ENCODE assay signal across 24 cellular contexts in the genomic region with DNA sequence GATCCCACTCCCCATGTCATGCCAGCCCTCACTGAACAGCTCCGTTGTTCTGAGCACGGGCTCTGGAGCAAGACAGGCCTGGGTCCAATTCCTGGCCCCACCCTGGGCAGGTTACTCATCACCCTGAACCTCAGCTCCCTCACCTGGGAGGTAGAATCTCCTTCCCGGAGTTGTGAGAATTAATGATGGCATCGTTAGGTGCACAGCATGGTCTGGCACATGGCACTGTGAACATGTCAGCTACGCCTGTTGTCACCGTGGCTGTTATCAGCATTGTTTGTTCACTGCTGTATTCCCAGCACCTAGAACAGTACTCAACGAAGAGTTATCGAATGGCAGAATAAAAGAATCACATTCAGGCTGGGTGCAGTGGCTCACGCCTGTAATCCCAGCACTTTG. TPM values are rescaled to one million over a fixed set of nuclear protein-coding genes. Genes with fewer than 3 reads are reported as not detected.
A peak's percentile ranks its signal among the peaks of the same experiment; 100 is the strongest.
DNase-seq lines count a peak whose midpoint lies in the region; ATAC-seq and TF ChIP-seq lines count a peak whose summit lies in the region.
"Had no signal": no experiment of that assay in that cellular context is flagged by ENCODE, and none has a peak within 500 bp of the region (broad histone marks: within the 10 kb centered on the region; RNA-seq: fewer than 3 reads in every experiment).

No MANE protein-coding gene starts in this region.

- ATAC-seq in GM18520 (IDR thresholded peaks at IDR 0.05; ENCODE audit: unreplicated experiment) (no peak), upper lobe of left lung (ENCODE audit: low FRiP score in 2 of 2) (no peak)
- ATAC-seq: effector memory CD8-positive, alpha-beta T cell; HepG2; natural killer cell; Panc1; stimulated activated naive B cell treated with anti-CD40 and anti-IgM and Interleukin-4, amounts not matched to agents 10 μg/mL and 1 μg/mL and 100 μg/mL, for 72 hours had no signal

- H3K27ac ChIP-seq in ascending aorta (peak overlapping the region; percentile 84 to 86), left ventricle myocardium inferior (replicated peaks) (peak overlapping the region; percentile 94), rectal smooth muscle tissue (ENCODE audit: low read depth, low read length) (peak overlapping the region; percentile 88), upper lobe of left lung (peak overlapping the region in 1 of 4 donors; percentile 35)
- H3K27ac ChIP-seq: HL-60 had no signal

- WGBS in upper lobe of left lung, 2 donors = 84 to 94% methylated on average over 9 of the region's 9 CpGs

- peaks cover 7 to 14% of the 10 kb centered on the region in 2 donors for H3K4me1 ChIP-seq in ascending aorta
- peaks cover 38% of the 10 kb centered on the region for H3K4me1 ChIP-seq in left ventricle myocardium inferior
- peaks cover 8% of the 10 kb centered on the region for H3K4me1 ChIP-seq in rectal smooth muscle tissue (ENCODE audit: control insufficient read depth, insufficient read depth, low read length)
- peaks cover 5 to 14% (median 9%) of the 10 kb centered on the region in 4 donors for H3K4me1 ChIP-seq in upper lobe of left lung

- DNase-seq in D341Med (ENCODE audit: low spot score) = peak; percentile 4
- DNase-seq in ascending aorta (ENCODE audit: low spot score in 2 of 2) = no peak
- DNase-seq in left ventricle myocardium inferior = no peak
- DNase-seq in NCI-H1105 (lab: John Stamatoyannopoulos, UW) = no peak
- no peak for DNase-seq in NCI-H187 (lab: John Stamatoyannopoulos, UW)
- DNase-seq in upper lobe of left lung = no peak
- DNase-seq: activated CD4-positive, alpha-beta T cell treated with anti-CD3 and anti-CD28 coated beads, Interleukin-2, amount 50 U/mL, for 1 hour; activated CD8-positive, alpha-beta memory T cell treated with anti-CD3 and anti-CD28 coated beads, Interleukin-2, amount 50 U/mL, for 4 hours; activated effector memory CD4-positive, alpha-beta T cell treated with Interleukin-2 at 50 U/mL for 16 hours; activated naive CD8-positive, alpha-beta T cell treated with anti-CD3 and anti-CD28 coated beads, Interleukin-2, amount 10 ng/mL, durations not matched to agents 7 days and 5 days; DMS79; effector memory CD8-positive, alpha-beta T cell; natural killer cell; NCI-H1092 treated with DMSO at 0.1 percent for 48 hours; NCI-H2107; SK-N-SH; stimulated activated CD4-positive, alpha-beta T cell treated with anti-CD3 and anti-CD28 coated beads, Interleukin-2, amount 100 ng/mL, for 24 hours; stimulated activated naive B cell treated with anti-CD40 and anti-IgM and Interleukin-4, amounts not matched to agents 10 μg/mL and 1 μg/mL and 100 μg/mL, for 72 hours; T-helper 2 cell had no signal

- TF ChIP-seq CTCF in ascending aorta (IDR thresholded peaks at IDR 0.05) (no peak), left ventricle myocardium inferior (IDR thresholded peaks at IDR 0.05; ENCODE audit: borderline replicate concordance) (no peak), upper lobe of left lung (IDR thresholded peaks at IDR 0.05) (no peak)

- TF ChIP-seq POLR2A in upper lobe of left lung (IDR thresholded peaks at IDR 0.05) = no peak

- H3K9ac ChIP-seq in rectal smooth muscle tissue (ENCODE audit: low read length) = no peak overlapping the region

- H3K4me3 ChIP-seq in ascending aorta = no peak overlapping the region
- H3K4me3 ChIP-seq in left ventricle myocardium inferior = peak overlapping the region; percentile 21
- no peak overlapping the region for H3K4me3 ChIP-seq in rectal smooth muscle tissue (ENCODE audit: low read length)
- H3K4me3 ChIP-seq in upper lobe of left lung = no peak overlapping the region

- H3K36me3 ChIP-seq in ascending aorta = peaks cover 50 to 75% of the 10 kb centered on the region in 2 donors
- H3K36me3 ChIP-seq in left ventricle myocardium inferior = peaks cover 85% of the 10 kb centered on the region
- H3K36me3 ChIP-seq in rectal smooth muscle tissue (ENCODE audit: control insufficient read depth, insufficient read depth, low read length) = peaks cover 40% of the 10 kb centered on the region
- H3K36me3 ChIP-seq in upper lobe of left lung = peaks cover 5 to 87% (median 54%) of the 10 kb centered on the region in 4 donors

- intact Hi-C loops in ascending aorta (cut with DNase I) (no loop called here), left ventricle myocardium inferior (cut with micrococcal nuclease) (no loop called here)

- H3K27me3 ChIP-seq in ascending aorta (no peaks in the 10 kb centered on the region), left ventricle myocardium inferior (ENCODE audit: low read depth) (no peaks in the 10 kb centered on the region), rectal smooth muscle tissue (ENCODE audit: control insufficient read depth, insufficient read depth, low read length) (no peaks in the 10 kb centered on the region), upper lobe of left lung (no peaks in the 10 kb centered on the region)

- H3K9me3 ChIP-seq in ascending aorta = no peaks in the 10 kb centered on the region
- no peaks in the 10 kb centered on the region for H3K9me3 ChIP-seq in left ventricle myocardium inferior (replicated peaks)
- no peaks in the 10 kb centered on the region for H3K9me3 ChIP-seq in upper lobe of left lung
- H3K9me3 ChIP-seq: SK-N-SH had no signal

- no peak for TF ChIP-seq EP300 in upper lobe of left lung (IDR thresholded peaks at IDR 0.05)

RNA-seq across cellular contexts. Expression of gene LRSAM1, which starts 43.0 kb away (rescaled TPM):
- 22.8 TPM for total RNA-seq in ascending aorta
- 35.4 TPM for total RNA-seq in left ventricle myocardium inferior
- 10 to 100 TPM; 12.9 to 77.5 (median 25.4) TPM for total RNA-seq in upper lobe of left lung

RNA-seq across cellular contexts. Expression of gene RPL12, which starts 43.1 kb away (rescaled TPM):
- 1,924 TPM for total RNA-seq in ascending aorta
- total RNA-seq in left ventricle myocardium inferior = 605 TPM
- 1,000 to 10,000 TPM in 4 of 6 donors, 100 to 1,000 TPM in 2; 841 to 1,291 (median 1,060) TPM for total RNA-seq in upper lobe of left lung
